Comparison of ENCODE assay signal across 16 cellular contexts in genomic region chr19:38047048-38047435, GRCh38.
DNase-seq lines count a peak whose midpoint lies in the region; ATAC-seq and TF ChIP-seq lines count a peak whose summit lies in the region.
"Had no signal": no experiment of that assay in that cellular context is flagged by ENCODE, and none has a peak within 500 bp of the region (broad histone marks: within the 10 kb centered on the region; RNA-seq: fewer than 3 reads in every experiment).

No MANE protein-coding gene starts in this region.

- H3K4me1 Mint-ChIP-seq in activated B cell treated with CpG ODN at 0.5 μM for 24 hours, result peaks cover 88% of the 10 kb centered on the region

- H3K27ac ChIP-seq in ectodermal cell (ENCODE audit: insufficient read depth, low read depth, low read length, poor library complexity, severe bottlenecking) (peak overlapping the region; percentile 50), ascending aorta (no peak overlapping the region)
- H3K27ac ChIP-seq: 22Rv1, ovary, SK-N-MC had no signal

- no peak overlapping the region for H3K4me3 ChIP-seq in ectodermal cell (ENCODE audit: insufficient read depth, low read depth, low read length)
- no peak overlapping the region for H3K4me3 ChIP-seq in ascending aorta
- H3K4me3 ChIP-seq: ovary, SK-N-MC had no signal

- H3K4me1 ChIP-seq in ectodermal cell (ENCODE audit: control insufficient read depth, insufficient read depth, low read length) (peaks cover 27% of the 10 kb centered on the region), ascending aorta (no peaks in the 10 kb centered on the region)

- WGBS in ectodermal cell, 2 experiments, result 78 to 81% methylated on average over 8 of the region's 8 CpGs

- no peaks in the 10 kb centered on the region for H3K9me3 Mint-ChIP-seq in activated B cell treated with CpG ODN at 0.5 μM for 24 hours

- no peaks in the 10 kb centered on the region for H3K27me3 ChIP-seq in ectodermal cell (ENCODE audit: control insufficient read depth, insufficient read depth, low read length, poor library complexity, severe bottlenecking)
- H3K27me3 ChIP-seq in ascending aorta, result no peaks in the 10 kb centered on the region
- H3K27me3 ChIP-seq: ovary had no signal

- H3K4me3 Mint-ChIP-seq in activated B cell treated with CpG ODN at 0.5 μM for 24 hours, result peak overlapping the region; percentile 70
- H3K4me3 Mint-ChIP-seq: activated CD8-positive, alpha-beta memory T cell treated with anti-CD3 and anti-CD28 coated beads, Interleukin-2, amount 10 ng/mL, durations not matched to agents 7 days and 5 days had no signal

- POLR2A ChIA-PET in activated B cell treated with CpG ODN at 0.5 μM for 24 hours (lab: Charles Lee), result interaction anchor here (0.5 to 9.6 kb wide), 20 partner anchors 11 to 217 kb away, joined by 3 to 192 read pairs (median 8); partner anchors contain the start of genes SIPA1L3 and WDR87

- ATAC-seq in activated B cell treated with CpG ODN at 0.5 μM for 24 hours (ENCODE audit: low read depth) (no peak), HG02970 (IDR thresholded peaks at IDR 0.05; ENCODE audit: low FRiP score, unreplicated experiment) (no peak)
- ATAC-seq: activated CD8-positive, alpha-beta memory T cell treated with anti-CD3 and anti-CD28 coated beads, Interleukin-2, amount 10 ng/mL, durations not matched to agents 7 days and 5 days had no signal

- peak overlapping the region; percentile 99 for H3K27ac Mint-ChIP-seq in activated B cell treated with CpG ODN at 0.5 μM for 24 hours

- CTCF ChIA-PET in activated B cell treated with CpG ODN at 0.5 μM for 24 hours (lab: Charles Lee), result interaction anchor here (1.0 to 6.7 kb wide), 4 partner anchors 13 to 146 kb away, joined by 3 to 77 read pairs (median 18); no protein-coding TSS in a partner anchor

- DNase-seq in NCI-H146 (lab: John Stamatoyannopoulos, UW) (peak; percentile 10), NCI-H146 treated with DMSO at 0.1 percent for 48 hours (lab: John Stamatoyannopoulos, UW; ENCODE audit: unreplicated experiment) (no peak), activated B cell treated with CpG ODN at 0.5 μM for 24 hours (no peak), ascending aorta (ENCODE audit: low spot score in 2 of 2) (no peak), NCI-H526 treated with DMSO at 0.1 percent for 48 hours (lab: John Stamatoyannopoulos, UW) (no peak)
- peak; percentile 44 for DNase-seq in stimulated activated CD8-positive, alpha-beta memory T cell treated with anti-CD3 and anti-CD28 coated beads, Interleukin-4, amount 100 ng/mL, for 48 hours
- DNase-seq: activated CD8-positive, alpha-beta memory T cell treated with anti-CD3 and anti-CD28 coated beads, Interleukin-2, amount 10 ng/mL, durations not matched to agents 7 days and 5 days; DMS79 treated with DMSO at 0.1 percent for 48 hours; NCI-H1105; NCI-H748 treated with DMSO at 0.1 percent for 48 hours; ovary; substantia nigra had no signal

- H3K36me3 Mint-ChIP-seq in activated B cell treated with CpG ODN at 0.5 μM for 24 hours (ENCODE audit: low read depth), result peaks cover 8% of the 10 kb centered on the region
- H3K36me3 Mint-ChIP-seq: activated CD8-positive, alpha-beta memory T cell treated with anti-CD3 and anti-CD28 coated beads, Interleukin-2, amount 10 ng/mL, durations not matched to agents 7 days and 5 days had no signal

- H3K27me3 Mint-ChIP-seq in activated B cell treated with CpG ODN at 0.5 μM for 24 hours, result no peaks in the 10 kb centered on the region
- H3K27me3 Mint-ChIP-seq: activated CD8-positive, alpha-beta memory T cell treated with anti-CD3 and anti-CD28 coated beads, Interleukin-2, amount 10 ng/mL, durations not matched to agents 7 days and 5 days had no signal

- H3K36me3 ChIP-seq in ectodermal cell (ENCODE audit: control insufficient read depth, insufficient read depth, low read length) (no peaks in the 10 kb centered on the region), ascending aorta (no peaks in the 10 kb centered on the region)
- H3K36me3 ChIP-seq: ovary had no signal

- H3K9me3 ChIP-seq in ectodermal cell (ENCODE audit: control insufficient read depth, low read length) (no peaks in the 10 kb centered on the region), ascending aorta (no peaks in the 10 kb centered on the region)
- H3K9me3 ChIP-seq: ovary had no signal

- TF ChIP-seq CTCF in activated B cell treated with CpG ODN at 0.5 μM for 24 hours (IDR thresholded peaks at IDR 0.05) (no peak), ascending aorta (IDR thresholded peaks at IDR 0.05) (no peak)

- intact Hi-C loops in activated B cell treated with CpG ODN at 0.5 μM for 24 hours (cut with micrococcal nuclease), result loop anchor here (5.0 kb wide), 1 partner anchor 290 kb away; the partner anchor contains the start of gene CATSPERG
- intact Hi-C loops in ascending aorta (cut with DNase I), result no loop called here

Comparison
In these comparisons a context has a peak if more than half of its experiments do, and no peak if none do; other contexts are left out.
1. DNase-seq: peak in NCI-H146 (single experiment) and stimulated activated CD8-positive, alpha-beta memory T cell treated with anti-CD3 and anti-CD28 coated beads, Interleukin-4, amount 100 ng/mL, for 48 hours (single experiment); none in NCI-H146 treated with DMSO at 0.1 percent for 48 hours (single experiment), activated B cell treated with CpG ODN at 0.5 μM for 24 hours (single experiment), ascending aorta (0 of 2) and NCI-H526 treated with DMSO at 0.1 percent for 48 hours (single experiment).